Comparison of ENCODE assay signal across 14 cellular contexts in the genomic region with DNA sequence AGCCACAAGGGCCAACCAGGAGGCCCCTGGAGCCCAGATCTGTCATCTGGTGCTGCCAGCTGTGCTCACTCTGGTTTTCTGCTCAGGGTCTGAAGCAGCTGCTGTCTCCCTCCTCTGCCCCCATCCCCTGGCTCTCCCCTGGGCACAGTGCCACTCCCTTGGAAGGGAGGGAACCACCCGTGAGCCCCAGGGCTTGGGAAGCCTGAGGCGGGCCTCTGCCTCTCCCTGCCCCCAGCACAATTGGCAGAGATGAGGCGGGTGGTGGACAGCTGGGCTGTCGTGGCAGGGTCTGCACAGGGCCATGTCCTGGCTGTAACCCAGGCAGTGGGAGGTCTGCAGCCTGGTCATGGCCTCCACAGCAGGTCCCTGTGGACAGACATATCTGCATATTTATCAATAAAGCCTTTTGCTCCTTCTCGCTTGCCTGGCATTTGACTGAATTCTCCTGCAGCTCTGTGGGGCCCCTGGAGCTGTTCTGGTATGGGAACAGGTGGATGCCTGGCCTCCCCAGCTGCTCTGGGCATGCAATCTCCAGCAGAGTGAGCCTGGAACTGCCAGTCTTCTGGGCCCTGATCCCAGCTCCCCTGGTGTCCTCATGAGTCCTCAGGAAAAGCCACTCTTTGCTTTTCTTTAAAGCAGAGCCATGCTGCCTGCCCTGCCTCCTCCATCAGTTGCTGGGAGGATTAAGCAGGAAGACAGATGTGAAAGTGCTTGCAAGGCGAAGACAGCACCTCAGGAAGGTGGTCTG. TPM values are rescaled to one million over a fixed set of nuclear protein-coding genes. Genes with fewer than 3 reads are reported as not detected.
DNase-seq lines count a peak whose midpoint lies in the region; ATAC-seq and TF ChIP-seq lines count a peak whose summit lies in the region.
"Had no signal": no experiment of that assay in that cellular context is flagged by ENCODE, and none has a peak within 500 bp of the region (broad histone marks: within the 10 kb centered on the region; RNA-seq: fewer than 3 reads in every experiment).

No MANE protein-coding gene starts in this region.

- no peak for DNase-seq in Caco-2
- DNase-seq in NCI-H69 (lab: John Stamatoyannopoulos, UW) = peak; percentile 6
- no peak for DNase-seq in epithelial cell of prostate (ENCODE audit: low read depth, low spot score)
- no peak for DNase-seq in osteocyte (ENCODE audit: extremely low spot score, unreplicated experiment)
- no peak for DNase-seq in activated T-cell treated with anti-CD3 and anti-CD28 coated beads, Interleukin-2, amount 50 U/mL, for 72 hours
- DNase-seq in sigmoid colon = no peak
- DNase-seq: MV-4-11; naive thymus-derived CD8-positive, alpha-beta T cell; NCI-H2107 had no signal

- H3K36me3 Mint-ChIP-seq in Caco-2 (ENCODE audit: insufficient read depth, unreplicated experiment) (peaks cover 8% of the 10 kb centered on the region), osteocyte (ENCODE audit: unreplicated experiment) (peaks cover 4% of the 10 kb centered on the region)
- H3K36me3 Mint-ChIP-seq in activated T-cell treated with anti-CD3 and anti-CD28 coated beads, Interleukin-2, amount 50 U/mL, for 72 hours (ENCODE audit: insufficient read depth in 2 of 2) = no peaks in the 10 kb centered on the region
- H3K36me3 Mint-ChIP-seq: stimulated activated memory B cell treated with anti-CD40 and anti-IgM and Interleukin-4, amounts not matched to agents 10 μg/mL and 1 μg/mL and 100 μg/mL, for 72 hours had no signal

- H3K9me3 Mint-ChIP-seq in Caco-2 (ENCODE audit: unreplicated experiment) = no peaks in the 10 kb centered on the region
- no peaks in the 10 kb centered on the region for H3K9me3 Mint-ChIP-seq in osteocyte (ENCODE audit: unreplicated experiment)
- no peaks in the 10 kb centered on the region for H3K9me3 Mint-ChIP-seq in activated T-cell treated with anti-CD3 and anti-CD28 coated beads, Interleukin-2, amount 50 U/mL, for 72 hours
- H3K9me3 Mint-ChIP-seq: naive thymus-derived CD8-positive, alpha-beta T cell; stimulated activated memory B cell treated with anti-CD40 and anti-IgM and Interleukin-4, amounts not matched to agents 10 μg/mL and 1 μg/mL and 100 μg/mL, for 72 hours had no signal

- H3K4me1 Mint-ChIP-seq in Caco-2 (ENCODE audit: low read depth, unreplicated experiment) (peaks cover 24% of the 10 kb centered on the region), osteocyte (ENCODE audit: unreplicated experiment) (peaks cover 55% of the 10 kb centered on the region)
- peaks cover 32% of the 10 kb centered on the region for H3K4me1 Mint-ChIP-seq in activated T-cell treated with anti-CD3 and anti-CD28 coated beads, Interleukin-2, amount 50 U/mL, for 72 hours (ENCODE audit: low read depth)

- no TSS peak for BruUV-seq in Caco-2 (replicated peaks; lab: Mats Ljungman, UMichigan)

- H3K4me3 ChIP-seq in Caco-2 (ENCODE audit: low read depth, low read length) = no peak overlapping the region
- no peak overlapping the region for H3K4me3 ChIP-seq in sigmoid colon
- H3K4me3 ChIP-seq: SK-N-MC had no signal

- peaks cover 33% of the 10 kb centered on the region for H3K4me1 ChIP-seq in Caco-2
- H3K4me1 ChIP-seq in sigmoid colon = peaks cover 0 to 30% (median 22%) of the 10 kb centered on the region in 4 donors

- TF ChIP-seq CTCF in Caco-2 (IDR thresholded peaks at IDR 0.05; ENCODE audit: insufficient read depth in 1 of 2, low read depth in 1 of 2, low read length in 1 of 2, severe bottlenecking in 1 of 2, unreplicated experiment in 1 of 2) (no peak), osteocyte (IDR thresholded peaks at IDR 0.05) (no peak), sigmoid colon (IDR thresholded peaks at IDR 0.05) (no peak)

- H3K27me3 ChIP-seq in Caco-2 (replicated peaks; ENCODE audit: control insufficient read depth, insufficient read depth, low read length) (no peaks in the 10 kb centered on the region), sigmoid colon (no peaks in the 10 kb centered on the region)

- POLR2A ChIA-PET in Caco-2 (lab: Charles Lee) = interaction anchor here (0.5 kb wide), 1 partner anchor 72 kb away, joined by 3 read pairs; no protein-coding TSS in a partner anchor

- H3K36me3 ChIP-seq in Caco-2 (ENCODE audit: control insufficient read depth, insufficient read depth, low read length) (no peaks in the 10 kb centered on the region), sigmoid colon (peaks cover 0 to 34% (median 5%) of the 10 kb centered on the region in 4 donors)

- H3K27me3 Mint-ChIP-seq in Caco-2 (ENCODE audit: insufficient read depth, unreplicated experiment) (no peaks in the 10 kb centered on the region), osteocyte (ENCODE audit: unreplicated experiment) (no peaks in the 10 kb centered on the region)
- H3K27me3 Mint-ChIP-seq in activated T-cell treated with anti-CD3 and anti-CD28 coated beads, Interleukin-2, amount 50 U/mL, for 72 hours (ENCODE audit: low read depth) = no peaks in the 10 kb centered on the region
- H3K27me3 Mint-ChIP-seq: naive thymus-derived CD8-positive, alpha-beta T cell; stimulated activated memory B cell treated with anti-CD40 and anti-IgM and Interleukin-4, amounts not matched to agents 10 μg/mL and 1 μg/mL and 100 μg/mL, for 72 hours had no signal

- H3K4me3 Mint-ChIP-seq in Caco-2 (ENCODE audit: unreplicated experiment) (no peak overlapping the region), osteocyte (ENCODE audit: unreplicated experiment) (no peak overlapping the region)
- H3K4me3 Mint-ChIP-seq in activated T-cell treated with anti-CD3 and anti-CD28 coated beads, Interleukin-2, amount 50 U/mL, for 72 hours = no peak overlapping the region
- H3K4me3 Mint-ChIP-seq: naive thymus-derived CD8-positive, alpha-beta T cell; stimulated activated memory B cell treated with anti-CD40 and anti-IgM and Interleukin-4, amounts not matched to agents 10 μg/mL and 1 μg/mL and 100 μg/mL, for 72 hours had no signal

- WGBS in sigmoid colon, 2 donors = 84 to 89% methylated on average over 6 of the region's 6 CpGs

- peak overlapping the region; percentile 97 for H3K27ac ChIP-seq in epithelial cell of prostate
- H3K27ac ChIP-seq in sigmoid colon = no peak overlapping the region
- H3K27ac ChIP-seq: SK-N-MC had no signal

- H3K27ac Mint-ChIP-seq in Caco-2 (ENCODE audit: unreplicated experiment) = peak overlapping the region; percentile 82
- H3K27ac Mint-ChIP-seq in osteocyte (ENCODE audit: unreplicated experiment) = peak overlapping the region; percentile 40
- no peak overlapping the region for H3K27ac Mint-ChIP-seq in activated T-cell treated with anti-CD3 and anti-CD28 coated beads, Interleukin-2, amount 50 U/mL, for 72 hours
- H3K27ac Mint-ChIP-seq: naive thymus-derived CD8-positive, alpha-beta T cell; stimulated activated memory B cell treated with anti-CD40 and anti-IgM and Interleukin-4, amounts not matched to agents 10 μg/mL and 1 μg/mL and 100 μg/mL, for 72 hours had no signal

- CTCF ChIA-PET in Caco-2 (lab: Charles Lee) = interaction anchor here (1.4 to 3.0 kb wide), 6 partner anchors 14 to 116 kb away, joined by 3 to 39 read pairs (median 8); partner anchors contain the start of genes AVPI1, HOGA1 and UBTD1

- no peak for TF ChIP-seq POLR2A in sigmoid colon (IDR thresholded peaks at IDR 0.05)

- TF ChIP-seq EP300 in sigmoid colon (IDR thresholded peaks at IDR 0.05) = no peak

- intact Hi-C loops in Caco-2 (cut with micrococcal nuclease; ENCODE audit: unreplicated experiment) (no loop called here), sigmoid colon (cut with DNase I) (no loop called here)

- no peak for ATAC-seq in GM21576 (IDR thresholded peaks at IDR 0.05; ENCODE audit: unreplicated experiment)
- no peak for ATAC-seq in activated T-cell treated with anti-CD3 and anti-CD28 coated beads, Interleukin-2, amount 50 U/mL, for 72 hours (replicated peaks in 1 of 2)
- ATAC-seq in GM18502 (IDR thresholded peaks at IDR 0.05; ENCODE audit: poor library complexity, unreplicated experiment) = no peak
- ATAC-seq: naive thymus-derived CD8-positive, alpha-beta T cell; stimulated activated memory B cell treated with anti-CD40 and anti-IgM and Interleukin-4, amounts not matched to agents 10 μg/mL and 1 μg/mL and 100 μg/mL, for 72 hours had no signal

- H3K9me3 ChIP-seq in Caco-2 (no peaks in the 10 kb centered on the region), sigmoid colon (no peaks in the 10 kb centered on the region)

RNA-seq across cellular contexts. Expression of gene ANKRD2, which starts 1.6 kb away (rescaled TPM):
- 0.23 TPM in 1 of 2 replicates, not detected in the other for total RNA-seq in Caco-2 (2022)
- total RNA-seq in osteocyte = not detected in 2 replicates
- not detected for total RNA-seq in activated T-cell treated with anti-CD3 and anti-CD28 coated beads, Interleukin-2, amount 50 U/mL, for 72 hours
- total RNA-seq in sigmoid colon = under 1 TPM in 1 of 4 donors, not detected in 3; 0.49 TPM
- polyA plus RNA-seq in sigmoid colon = 1 to 10 TPM in 1 of 3 donors, under 1 TPM in 1, not detected in 1; 0.31 to 1.2 TPM
- total RNA-seq: glomerular endothelial cell; naive thymus-derived CD8-positive, alpha-beta T cell had no signal
- polyA plus RNA-seq: naive thymus-derived CD8-positive, alpha-beta T cell had no signal

RNA-seq across cellular contexts. Expression of gene HOGA1, which starts 13.2 kb away (rescaled TPM):
- total RNA-seq in Caco-2 (2022) (0.50 and 0.67 TPM in 2 replicates), osteocyte (not detected in 2 replicates), sigmoid colon (under 1 TPM in 1 of 4 donors, not detected in 3; 0.71 TPM)
- total RNA-seq in activated T-cell treated with anti-CD3 and anti-CD28 coated beads, Interleukin-2, amount 50 U/mL, for 72 hours = not detected
- 1 to 10 TPM in 1 of 3 donors, under 1 TPM in 1, not detected in 1; 0.26 to 1.2 TPM for polyA plus RNA-seq in sigmoid colon
- total RNA-seq: naive thymus-derived CD8-positive, alpha-beta T cell had no signal
- polyA plus RNA-seq: naive thymus-derived CD8-positive, alpha-beta T cell had no signal

RNA-seq across cellular contexts. Expression of gene C10orf62, which starts 18.6 kb away (rescaled TPM):
- total RNA-seq in Caco-2 (2022) (not detected in 2 replicates), osteocyte (not detected in 2 replicates), sigmoid colon (not detected)
- not detected for total RNA-seq in activated T-cell treated with anti-CD3 and anti-CD28 coated beads, Interleukin-2, amount 50 U/mL, for 72 hours
- polyA plus RNA-seq in sigmoid colon = not detected
- total RNA-seq: glomerular endothelial cell; naive thymus-derived CD8-positive, alpha-beta T cell had no signal
- polyA plus RNA-seq: naive thymus-derived CD8-positive, alpha-beta T cell had no signal
